12 cellular contexts compared by ENCODE assay signal in genomic region chr20:38084425-38084951, GRCh38. TPM values are rescaled to one million over a fixed set of nuclear protein-coding genes. Genes with fewer than 3 reads are reported as not detected.
DNase-seq lines count a peak whose midpoint lies in the region; ATAC-seq, FAIRE-seq and TF ChIP-seq lines count a peak whose summit lies in the region.
"Had no signal": no experiment of that assay in that cellular context is flagged by ENCODE, and none has a peak within 500 bp of the region (broad histone marks: within the 10 kb centered on the region; RNA-seq: fewer than 3 reads in every experiment).

No MANE protein-coding gene starts in this region.

- peaks cover 14 to 24% of the 10 kb centered on the region in 2 experiments for H3K4me1 ChIP-seq in K562 (replicated peaks in 1 of 2; ENCODE audit: control insufficient read depth in 2 of 2, insufficient read depth in 2 of 2, low read length in 2 of 2)
- peaks cover 24% of the 10 kb centered on the region for H3K4me1 ChIP-seq in smooth muscle cell (ENCODE audit: low read depth)

- H3K9ac ChIP-seq in K562 (ENCODE audit: insufficient read depth in 1 of 2, low read depth in 2 of 2, low read length in 2 of 2) (peak overlapping the region; percentile 0 to 9; a peak in 1 of 4 replicates), smooth muscle cell (ENCODE audit: low read depth) (peak overlapping the region; percentile 83)

- no peak for TF ChIP-seq RAD21 in K562 (CRISPR knock-in tag; conservative IDR thresholded peaks at IDR 0.05 in 1 of 2, IDR thresholded peaks at IDR 0.05 in 1 of 2)

- H2AFZ ChIP-seq in K562 (ENCODE audit: low read depth, low read length) (no peak overlapping the region), smooth muscle cell (ENCODE audit: low read depth) (no peak overlapping the region)

- H3K27ac ChIP-seq in K562 (ENCODE audit: extremely low read depth, low read depth, low read length) (peak overlapping the region; percentile 66), smooth muscle cell (ENCODE audit: low read depth) (peak overlapping the region; percentile 94)
- H3K27ac ChIP-seq: neutrophil had no signal

- H3K4me2 ChIP-seq in K562 (ENCODE audit: insufficient read depth, low read length) (peak overlapping the region; percentile 53), smooth muscle cell (peak overlapping the region; percentile 62)

- POLR2A ChIA-PET in K562 (lab: Yijun Ruan, JAX): interaction anchor here (0.6 to 2.7 kb wide), 7 partner anchors 8 to 350 kb away, joined by 3 to 9 read pairs (median 3); no protein-coding TSS in a partner anchor

- in situ Hi-C loops in K562 (cut with MboI): no loop called here

- no peak for TF ChIP-seq POLR2A in K562 (conservative IDR thresholded peaks at IDR 0.05)

- H3K79me2 ChIP-seq in K562 (ENCODE audit: control insufficient read depth, insufficient read depth, low read length) (peaks cover 24% of the 10 kb centered on the region), smooth muscle cell (ENCODE audit: low read depth) (peaks cover 15% of the 10 kb centered on the region)

- H3K9me3 ChIP-seq in K562 (replicated peaks; ENCODE audit: control insufficient read depth, insufficient read depth, low read depth, low read length) (no peaks in the 10 kb centered on the region), smooth muscle cell (replicated peaks; ENCODE audit: low read depth) (no peaks in the 10 kb centered on the region)
- H3K9me3 ChIP-seq: neutrophil had no signal

- FAIRE-seq in K562 (lab: Jason Lieb, UNC): peak; percentile 87

- CTCF ChIA-PET in K562 (lab: Yijun Ruan, JAX; ENCODE audit: low intra/inter-chr PET ratio): no interaction called here

- peak; percentile 82 for ATAC-seq in K562
- no peak for ATAC-seq in HG03039 (IDR thresholded peaks at IDR 0.05; ENCODE audit: unreplicated experiment)
- no peak for ATAC-seq in HG03469 (IDR thresholded peaks at IDR 0.05; ENCODE audit: unreplicated experiment)

- TF ChIP-seq CTCF in HFF-Myc (IDR thresholded peaks at IDR 0.05; ENCODE audit: low read depth, low read length, missing control alignments) (no peak), K562 (IDR thresholded peaks at IDR 0.05 in 2 of 3, conservative IDR thresholded peaks at IDR 0.05 in 1 of 3; ENCODE audit: insufficient read depth in 2 of 3, low read depth in 1 of 3, low read length in 3 of 3) (no peak), smooth muscle cell (IDR thresholded peaks at IDR 0.05; ENCODE audit: borderline replicate concordance, insufficient read depth, poor library complexity, severe bottlenecking) (no peak)

- H3K27me3 ChIP-seq in K562 (ENCODE audit: control insufficient read depth in 2 of 2, insufficient read depth in 2 of 2, low read length in 2 of 2) (no peaks in the 10 kb centered on the region), smooth muscle cell (ENCODE audit: low read depth) (no peaks in the 10 kb centered on the region)
- H3K27me3 ChIP-seq: neutrophil had no signal

- no peaks in the 10 kb centered on the region for H3K9me1 ChIP-seq in K562 (ENCODE audit: control insufficient read depth, insufficient read depth, low read length)

- WGBS in K562 (ENCODE audit: insufficient coverage, low coverage, missing lambda C conversion rate): 13% methylated on average over 5 of the region's 5 CpGs
- WGBS in smooth muscle cell (ENCODE audit: low lambda C conversion rate): 5% methylated on average over 5 of the region's 5 CpGs

- intact Hi-C loops in K562 (cut with micrococcal nuclease): no loop called here

- DNase-seq in HFF-Myc (ENCODE audit: extremely low read depth, low read depth) (peak; percentile 69), K562 (ENCODE audit: extremely low read depth in 1 of 4, low spot score in 3 of 4) (peak in 2 of 4 experiments; percentile 70 to 78), iris pigment epithelial cell (ENCODE audit: low read depth) (peak; percentile 89), smooth muscle cell (lab: John Stamatoyannopoulos, UW; ENCODE audit: unreplicated experiment) (no peak), glomerular visceral epithelial cell (ENCODE audit: extremely low spot score) (no peak), NCI-H510A treated with DMSO at 0.1 percent for 48 hours (lab: John Stamatoyannopoulos, UW) (no peak)
- DNase-seq: activated effector memory CD4-positive, alpha-beta T cell treated with Interleukin-2 at 50 U/mL for 16 hours; DMS 273 treated with DMSO at 0.1 percent for 48 hours; T1000 had no signal

- H3K36me3 ChIP-seq in K562 (ENCODE audit: control insufficient read depth, insufficient read depth, low read length) (peaks cover 60% of the 10 kb centered on the region), smooth muscle cell (ENCODE audit: low read depth) (no peaks in the 10 kb centered on the region)

- H3F3A ChIP-seq in smooth muscle cell (ENCODE audit: low read depth): peaks cover 25% of the 10 kb centered on the region

- peak; percentile 66; the same call in 1 of the 2 replicates for TF ChIP-seq EP300 in K562 (IDR thresholded peaks at IDR 0.05; ENCODE audit: low read length)

- H3K4me3 ChIP-seq in HFF-Myc (replicated peaks; ENCODE audit: low read depth, low read length): no peak overlapping the region
- no peak overlapping the region for H3K4me3 ChIP-seq in K562
- H3K4me3 ChIP-seq in smooth muscle cell: no peak overlapping the region

- peaks cover 7% of the 10 kb centered on the region for H4K20me1 ChIP-seq in K562 (replicated peaks; ENCODE audit: control insufficient read depth, insufficient read depth, low read length)
- peaks cover 3% of the 10 kb centered on the region for H4K20me1 ChIP-seq in smooth muscle cell (ENCODE audit: low read depth)

- no TSS peak for BruUV-seq in K562 (replicated peaks; lab: Mats Ljungman, UMichigan)

TF ChIP-seq in K562, 482 proteins besides CTCF, POLR2A, EP300 and RAD21 (continues in another document):
- TF ChIP-seq SIN3A (IDR thresholded peaks at IDR 0.05; ENCODE audit: borderline replicate concordance in 2 of 2, control insufficient read depth in 1 of 2, low read depth in 2 of 2, low read length in 2 of 2): no peak
- peak; percentile 45; the same call in 1 of the 2 replicates for TF ChIP-seq GATA2 (CRISPR knock-in tag; IDR thresholded peaks at IDR 0.05)
- no peak; a peak in 2 of 4 replicates for TF ChIP-seq TRIM24 (IDR thresholded peaks at IDR 0.05)
- TF ChIP-seq DPF2 (IDR thresholded peaks at IDR 0.05): peak; percentile 77; the same call in 1 of the 2 replicates
- no peak for TF ChIP-seq KDM4B (IDR thresholded peaks at IDR 0.05; ENCODE audit: borderline replicate concordance in 2 of 2, low read depth in 1 of 2)
- no peak for TF ChIP-seq ZNF431 (CRISPR knock-in tag; IDR thresholded peaks at IDR 0.05)
- TF ChIP-seq ZNF551 (CRISPR knock-in tag; IDR thresholded peaks at IDR 0.05): no peak
- TF ChIP-seq ZNF197 (CRISPR knock-in tag; IDR thresholded peaks at IDR 0.05; ENCODE audit: low read depth): peak; percentile 60; the same call in 1 of the 2 replicates
- peak; percentile 36; the same call in 1 of the 2 replicates for TF ChIP-seq ATF7 (IDR thresholded peaks at IDR 0.05)
- TF ChIP-seq NR2C2 (CRISPR knock-in tag; IDR thresholded peaks at IDR 0.05): no peak
- TF ChIP-seq NR2C2 (tag; IDR thresholded peaks at IDR 0.05): peak; percentile 75
- TF ChIP-seq TCF15 (CRISPR knock-in tag; IDR thresholded peaks at IDR 0.05): no peak

RNA-seq across cellular contexts. Expression of gene RPRD1B, which starts 50.9 kb away (rescaled TPM):
- total RNA-seq in K562 (2011; cell fraction: chromatin; rRNA removed; ENCODE audit: low replicate concordance): 55.4 and 146 TPM in 2 replicates
- 28.3 and 40.1 TPM in 2 replicates for total RNA-seq in K562 (2011; cell fraction: nucleolus; rRNA removed)
- 75.1 and 120 TPM in 2 replicates for total RNA-seq in K562 (2011; cell fraction: nucleoplasm; rRNA removed)
- total RNA-seq in K562 (2014; rRNA removed): 24.4 and 28.0 TPM in 2 replicates
- 21.8 and 24.4 TPM in 2 replicates for total RNA-seq in K562 (2014; rRNA removed; fragmentation: Illumina TruSeq; extraction: Trizol)
- 23.0 and 24.2 TPM in 2 replicates for total RNA-seq in K562 (2015; rRNA removed; fragmentation: Illumina TruSeq; extraction: Trizol)
- total RNA-seq in K562 (2021): 34.8 and 36.9 TPM in 2 replicates
- polyA plus RNA-seq in K562 (2011; rRNA removed): 29.5 and 39.2 TPM in 2 replicates
- 21.4 and 25.5 TPM in 2 replicates for polyA plus RNA-seq in K562 (2011; cell fraction: cytosol; rRNA removed)
- polyA plus RNA-seq in K562 (2011; cell fraction: nucleus; rRNA removed): 27.3 and 36.1 TPM in 2 replicates
- 18.9 and 19.1 TPM in 2 replicates for polyA plus RNA-seq in K562 (2012)
- polyA plus RNA-seq in K562 (2014; fragmentation: Illumina TruSeq; extraction: Trizol): 30.5 and 43.0 TPM in 2 replicates
- 1 to 10 TPM; 5.5 to 8.2 TPM for polyA plus RNA-seq in K562 (2014; fragmentation: Nextera tagmentation; extraction: Ambion mirVana)
- 30.4 and 35.4 TPM in 2 replicates for polyA plus RNA-seq in K562 (2014; rRNA removed)
- polyA minus RNA-seq in K562 (2011; rRNA and poly(A)+ RNA removed): 39.0 and 39.6 TPM in 2 replicates
- polyA minus RNA-seq in K562 (2011; cell fraction: cytosol; rRNA and poly(A)+ RNA removed): 26.3 and 34.9 TPM in 2 replicates
- 40.5 and 59.6 TPM in 2 replicates for polyA minus RNA-seq in K562 (2011; cell fraction: nucleus; rRNA and poly(A)+ RNA removed)
- total RNA-seq in smooth muscle cell: 40.2 and 59.1 TPM in 2 replicates
- 13.5 and 19.6 TPM in 2 replicates for polyA plus RNA-seq in smooth muscle cell

RNA-seq across cellular contexts. Expression of gene TTI1, which starts 51.2 kb away (rescaled TPM):
- 58.0 and 101 TPM in 2 replicates for total RNA-seq in K562 (2011; cell fraction: chromatin; rRNA removed; ENCODE audit: low replicate concordance)
- total RNA-seq in K562 (2011; cell fraction: nucleolus; rRNA removed): 38.5 and 41.2 TPM in 2 replicates
- 56.0 and 65.7 TPM in 2 replicates for total RNA-seq in K562 (2011; cell fraction: nucleoplasm; rRNA removed)
- 27.5 and 35.0 TPM in 2 replicates for total RNA-seq in K562 (2014; rRNA removed)
- total RNA-seq in K562 (2014; rRNA removed; fragmentation: Illumina TruSeq; extraction: Trizol): 47.8 and 48.8 TPM in 2 replicates
- 38.1 and 39.4 TPM in 2 replicates for total RNA-seq in K562 (2015; rRNA removed; fragmentation: Illumina TruSeq; extraction: Trizol)
- total RNA-seq in K562 (2021): 44.5 and 45.8 TPM in 2 replicates
- polyA plus RNA-seq in K562 (2011; rRNA removed): 47.2 and 55.1 TPM in 2 replicates
- polyA plus RNA-seq in K562 (2011; cell fraction: cytosol; rRNA removed): 35.5 and 44.3 TPM in 2 replicates
- polyA plus RNA-seq in K562 (2011; cell fraction: nucleus; rRNA removed): 34.9 and 43.0 TPM in 2 replicates
- 31.4 and 37.6 TPM in 2 replicates for polyA plus RNA-seq in K562 (2012)
- polyA plus RNA-seq in K562 (2014; fragmentation: Illumina TruSeq; extraction: Trizol): 43.1 and 47.5 TPM in 2 replicates
- 10 to 100 TPM in 1 of 2 experiments, 1 to 10 TPM in 1; 9.8 to 23.5 TPM for polyA plus RNA-seq in K562 (2014; fragmentation: Nextera tagmentation; extraction: Ambion mirVana)
- polyA plus RNA-seq in K562 (2014; rRNA removed): 29.4 and 33.7 TPM in 2 replicates
- 95.8 and 118 TPM in 2 replicates for polyA minus RNA-seq in K562 (2011; rRNA and poly(A)+ RNA removed)
- 32.4 and 42.9 TPM in 2 replicates for polyA minus RNA-seq in K562 (2011; cell fraction: cytosol; rRNA and poly(A)+ RNA removed)
- polyA minus RNA-seq in K562 (2011; cell fraction: nucleus; rRNA and poly(A)+ RNA removed): 49.7 and 83.2 TPM in 2 replicates
- total RNA-seq in smooth muscle cell: 17.0 and 20.4 TPM in 2 replicates
- 14.2 and 20.0 TPM in 2 replicates for polyA plus RNA-seq in smooth muscle cell

Comparison
In these comparisons a context has a peak if more than half of its experiments do, and no peak if none do; other contexts are left out.
1. DNase-seq: peak in HFF-Myc (single experiment) and iris pigment epithelial cell (single experiment); none in smooth muscle cell (single experiment), glomerular visceral epithelial cell (single experiment) and NCI-H510A treated with DMSO at 0.1 percent for 48 hours (single experiment).